In genomic region chr1:88813474-88813873, GRCh38 we compare ENCODE assay signal across 29 cellular contexts.
"Had no signal": no experiment of that assay in that cellular context is flagged by ENCODE, and none has a peak within 500 bp of the region (broad histone marks: within the 10 kb centered on the region; RNA-seq: fewer than 3 reads in every experiment).

No MANE protein-coding gene starts in this region.

- FAIRE-seq: keratinocyte, urothelium cell line had no signal

- H2AFZ ChIP-seq: hepatocyte, neural progenitor cell had no signal

- H3K27me3 ChIP-seq: hepatocyte, neural progenitor cell, neutrophil, ovary, right atrium auricular region, stomach, suprapubic skin, tibial artery, upper lobe of right lung had no signal

- H3K9me3 ChIP-seq: left ventricle myocardium inferior, neutrophil, ovary, right atrium auricular region, stomach, suprapubic skin, thoracic aorta, tibial artery, upper lobe of right lung had no signal

- H3K4me2 ChIP-seq: hepatocyte, neural progenitor cell had no signal

- H3K9ac ChIP-seq: neural progenitor cell had no signal

- H3K36me3 ChIP-seq: ovary had no signal

- H3K27ac ChIP-seq: hepatocyte, left ventricle myocardium inferior, neural progenitor cell, neutrophil, ovary, right atrium auricular region, skin epidermis, stomach, suprapubic skin, thoracic aorta, tibial artery, upper lobe of right lung had no signal

- DNase-seq: left colon; left ventricle myocardium inferior; mesendoderm; naive B cell; natural killer cell; nephron progenitor cell; occipital lobe; ovary; stimulated activated CD4-positive, alpha-beta T cell treated with anti-CD3 and anti-CD28 coated beads, Interleukin-12 subunit alpha, Interleukin-12 subunit beta, amount 100 ng/mL, for 4 hours; stimulated activated CD4-positive, alpha-beta T cell treated with anti-CD3 and anti-CD28 coated beads, Interleukin-15, amount 100 ng/mL, for 24 hours; stimulated activated CD4-positive, alpha-beta T cell treated with anti-CD3 and anti-CD28 coated beads, Interleukin-2, amount 100 ng/mL, for 24 hours; stimulated activated CD4-positive, alpha-beta T cell treated with anti-CD3 and anti-CD28 coated beads, Interleukin-4, amount 100 ng/mL, for 1 hour; stimulated activated naive B cell treated with anti-CD40 and anti-IgM and Interleukin-4, amounts not matched to agents 10 μg/mL and 1 μg/mL and 100 μg/mL, for 72 hours; stimulated activated naive CD8-positive, alpha-beta T cell treated with anti-CD3 and anti-CD28 coated beads, Interleukin-15, Interleukin-2, amounts not matched to agents 100 U/mL and 50 U/mL, for 24 hours; stomach; tibial artery; trophoblast cell; upper lobe of right lung had no signal

- H3K4me1 ChIP-seq: left ventricle myocardium inferior, neural progenitor cell, right atrium auricular region, stomach, suprapubic skin, tibial artery, upper lobe of right lung had no signal

- ATAC-seq: left colon; natural killer cell; sciatic nerve; stimulated activated naive B cell treated with anti-CD40 and anti-IgM and Interleukin-4, amounts not matched to agents 10 μg/mL and 1 μg/mL and 100 μg/mL, for 72 hours; stimulated activated naive CD8-positive, alpha-beta T cell treated with anti-CD3 and anti-CD28 coated beads, Interleukin-15, Interleukin-2, amounts not matched to agents 100 U/mL and 50 U/mL, for 24 hours; upper lobe of right lung had no signal

- H3K4me3 ChIP-seq: hepatocyte, left ventricle myocardium inferior, lung, neural progenitor cell, ovary, right atrium auricular region, skin epidermis, stomach, suprapubic skin, thoracic aorta, tibial artery, upper lobe of right lung had no signal
